In the genomic region with DNA sequence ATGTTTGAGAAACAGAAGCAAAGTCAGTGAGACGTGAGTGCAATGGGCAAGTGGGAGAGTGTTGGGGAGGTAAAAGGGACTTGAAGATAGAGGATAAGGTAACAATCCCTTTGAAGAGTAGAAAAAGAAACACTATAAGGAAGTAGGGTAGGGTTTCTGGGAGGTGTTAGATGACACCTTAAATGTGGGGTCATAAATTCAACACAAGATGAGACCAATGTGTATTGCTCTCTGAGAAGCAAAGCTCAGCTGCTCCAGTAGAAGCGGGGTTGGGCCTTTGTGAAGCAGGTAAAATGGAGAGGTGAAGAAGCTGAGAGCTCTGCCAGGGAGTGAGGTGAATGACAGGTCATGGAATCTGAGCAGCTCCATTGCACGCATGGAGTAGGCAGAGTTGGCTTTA, we compare ENCODE assay signal across 8 cellular contexts.
"Had no signal": no experiment of that assay in that cellular context is flagged by ENCODE, and none has a peak within 500 bp of the region (broad histone marks: within the 10 kb centered on the region; RNA-seq: fewer than 3 reads in every experiment).

No MANE protein-coding gene starts in this region.

- H3K9ac ChIP-seq: GM23248 had no signal

- H2AFZ ChIP-seq: GM23248 had no signal

- DNase-seq: GM23248, GOT3, H7, HFFc6 had no signal

- H3K36me3 ChIP-seq: HAP-1 had no signal

- ATAC-seq: HCT116, HepG2 had no signal

- H3K4me3 ChIP-seq: GM23248, HAP-1 had no signal

- H3K9me3 ChIP-seq: HAP-1 had no signal

- H3K27ac ChIP-seq: GM23248, HL-60 had no signal
